Comparison of ENCODE assay signal across 1 cellular context in the genomic region with DNA sequence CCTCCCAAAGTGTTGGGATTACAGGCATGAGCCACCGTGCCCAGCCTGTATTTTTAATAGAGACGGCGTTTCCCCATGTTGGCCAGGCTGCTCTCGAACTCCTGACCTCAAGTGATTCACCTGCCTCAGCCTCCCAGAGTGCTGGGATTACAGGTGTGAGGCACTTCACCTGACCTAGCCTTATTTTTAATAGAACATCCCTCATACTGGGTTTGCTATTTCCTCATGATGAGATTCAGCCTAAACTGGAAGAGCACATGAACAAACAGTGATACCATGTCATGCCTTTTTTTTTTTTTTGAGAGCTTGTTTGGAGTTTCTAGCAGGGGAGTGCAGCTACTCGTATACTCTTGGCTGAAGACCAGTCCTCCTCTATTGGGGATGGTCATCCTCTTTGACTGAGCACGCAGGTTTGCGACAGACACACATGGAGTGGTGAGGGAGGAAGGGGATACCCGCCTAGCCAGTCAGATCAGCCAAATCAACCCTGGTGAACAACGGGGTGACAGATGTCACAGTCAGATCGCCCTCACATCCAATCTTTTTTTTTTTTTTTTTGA.
TF ChIP-seq lines count a peak whose summit lies in the region.

No MANE protein-coding gene starts in this region.

TF ChIP-seq in H1, 55 proteins besides CTCF, POLR2A, EP300 and RAD21:
- no peak for TF ChIP-seq RXRA (IDR thresholded peaks at IDR 0.05; ENCODE audit: insufficient read depth, low read depth, low read length)
- TF ChIP-seq ASH2L (IDR thresholded peaks at IDR 0.05; ENCODE audit: low read length): no peak
- TF ChIP-seq BACH1 (IDR thresholded peaks at IDR 0.05; ENCODE audit: low read length): no peak
- no peak for TF ChIP-seq RBBP5 (IDR thresholded peaks at IDR 0.05; ENCODE audit: borderline replicate concordance, low read depth, low read length)
- TF ChIP-seq KDM4A (IDR thresholded peaks at IDR 0.05; ENCODE audit: low read depth, low read length, severe bottlenecking): no peak
- TF ChIP-seq GTF2F1 (IDR thresholded peaks at IDR 0.05; ENCODE audit: borderline replicate concordance, low read depth, low read length): no peak
- no peak for TF ChIP-seq CBX8 (IDR thresholded peaks at IDR 0.05; ENCODE audit: borderline replicate concordance, low read depth, low read length)
- no peak for TF ChIP-seq POLR2AphosphoS5 (IDR thresholded peaks at IDR 0.05; ENCODE audit: low read depth, low read length)
- TF ChIP-seq PHF8 (conservative IDR thresholded peaks at IDR 0.05; ENCODE audit: low read depth, low read length): no peak
- no peak for TF ChIP-seq TCF12 (IDR thresholded peaks at IDR 0.05; ENCODE audit: low read depth, low read length)
TF ChIP-seq in H1: peak in this region for 0.
